ENCODE assay signal across 8 cellular contexts in the genomic region with DNA sequence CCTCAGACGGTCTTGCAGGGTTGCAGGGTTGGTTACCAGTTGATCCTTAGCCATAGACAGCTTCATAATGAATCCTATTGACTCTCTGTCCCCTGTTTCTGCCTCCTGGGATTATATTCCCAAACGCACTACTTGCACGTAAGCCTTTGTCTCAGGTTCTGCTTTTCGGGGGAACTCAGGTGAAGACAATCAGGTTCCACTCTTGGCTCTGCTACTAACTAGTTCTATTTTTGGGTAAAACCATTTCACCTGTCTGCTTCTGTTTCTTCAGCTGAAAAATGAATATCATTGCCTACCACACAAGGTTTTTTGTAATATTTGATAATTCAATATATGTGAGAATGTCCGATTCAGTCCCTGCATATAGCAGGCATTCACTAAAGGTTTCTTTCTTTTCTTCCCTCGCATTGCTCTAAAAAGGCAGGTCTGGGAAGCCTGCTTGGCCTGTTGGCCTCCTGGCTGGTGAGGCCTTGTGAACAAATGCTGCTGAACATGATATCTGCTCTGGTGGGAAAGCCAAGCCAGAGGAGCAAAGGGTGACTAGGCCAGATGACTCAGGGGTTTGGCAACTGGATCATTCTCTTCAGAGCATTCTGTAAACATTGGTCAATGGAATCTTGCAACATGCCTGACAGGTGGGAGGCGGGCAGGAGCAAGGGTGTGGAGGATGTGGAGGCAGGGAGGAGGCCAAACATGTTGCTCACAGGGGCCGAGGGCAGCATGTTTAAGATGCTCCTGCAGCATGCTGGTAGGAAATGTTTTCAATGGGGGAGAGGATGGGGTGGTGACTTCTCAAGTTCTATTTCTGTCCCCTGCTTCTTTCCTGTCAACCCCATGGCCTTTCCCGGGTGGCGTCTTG. TPM values are rescaled to one million over a fixed set of nuclear protein-coding genes. Genes with fewer than 3 reads are reported as not detected.
DNase-seq lines count a peak whose midpoint lies in the region; ATAC-seq and TF ChIP-seq lines count a peak whose summit lies in the region.

No MANE protein-coding gene starts in this region.

- no peaks in the 10 kb centered on the region for H3K36me3 Mint-ChIP-seq in activated CD4-positive, alpha-beta T cell treated with anti-CD3 and anti-CD28 coated beads, Interleukin-2, amount 10 ng/mL, durations not matched to agents 24 days and 14 days (ENCODE audit: low read depth)
- H3K36me3 Mint-ChIP-seq in CD8-positive, alpha-beta T cell, result no peaks in the 10 kb centered on the region
- no peaks in the 10 kb centered on the region for H3K36me3 Mint-ChIP-seq in naive thymus-derived CD8-positive, alpha-beta T cell

- peaks cover 10 to 30% (median 20%) of the 10 kb centered on the region in 4 donors for H3K4me1 ChIP-seq in liver (ENCODE audit: control insufficient read depth in 4 of 4, insufficient read depth in 4 of 4, low read length in 3 of 4)
- no peaks in the 10 kb centered on the region for H3K4me1 ChIP-seq in CD8-positive, alpha-beta T cell (ENCODE audit: insufficient read depth, low read length)

- no peak overlapping the region for H3K9ac ChIP-seq in liver (ENCODE audit: low read depth in 1 of 2, low read length in 2 of 2)

- no peak for DNase-seq in activated CD4-positive, alpha-beta T cell treated with anti-CD3 and anti-CD28 coated beads, Interleukin-2, amount 10 ng/mL, durations not matched to agents 24 days and 14 days
- no peak for DNase-seq in activated CD4-positive, alpha-beta T cell treated with anti-CD3 and anti-CD28 coated beads for 1 hour
- DNase-seq in astrocyte of the cerebellum (ENCODE audit: low read depth) (peak; percentile 93), NCI-H2171 treated with DMSO at 0.1 percent for 48 hours (lab: John Stamatoyannopoulos, UW) (no peak)
- no peak for DNase-seq in CD8-positive, alpha-beta T cell
- DNase-seq in naive thymus-derived CD8-positive, alpha-beta T cell, result no peak
- no peak for DNase-seq in stimulated activated CD4-positive, alpha-beta T cell treated with anti-CD3 and anti-CD28 coated beads, Interleukin-12 subunit alpha, Interleukin-12 subunit beta, amount 100 ng/mL, for 4 hours

- in situ Hi-C loops in astrocyte of the cerebellum (cut with HindIII; ENCODE audit: low sequenced_read_pairs), result no loop called here

- peaks cover 24% of the 10 kb centered on the region for H3K4me1 Mint-ChIP-seq in activated CD4-positive, alpha-beta T cell treated with anti-CD3 and anti-CD28 coated beads, Interleukin-2, amount 10 ng/mL, durations not matched to agents 24 days and 14 days
- H3K4me1 Mint-ChIP-seq in CD8-positive, alpha-beta T cell (ENCODE audit: low read depth), result peaks cover 5% of the 10 kb centered on the region
- peaks cover 7 to 32% (median 12%) of the 10 kb centered on the region in 4 donors for H3K4me1 Mint-ChIP-seq in naive thymus-derived CD8-positive, alpha-beta T cell

- H3K9me3 ChIP-seq in liver (ENCODE audit: control insufficient read depth in 4 of 4, low read length in 3 of 4), result no peaks in the 10 kb centered on the region
- no peaks in the 10 kb centered on the region for H3K9me3 ChIP-seq in CD8-positive, alpha-beta T cell (ENCODE audit: low read length)

- TF ChIP-seq RAD21 in liver (IDR thresholded peaks at IDR 0.05), result peak; percentile 59 to 71

- no peak overlapping the region for H3K4me3 Mint-ChIP-seq in activated CD4-positive, alpha-beta T cell treated with anti-CD3 and anti-CD28 coated beads, Interleukin-2, amount 10 ng/mL, durations not matched to agents 24 days and 14 days
- H3K4me3 Mint-ChIP-seq in CD8-positive, alpha-beta T cell, result no peak overlapping the region
- no peak overlapping the region for H3K4me3 Mint-ChIP-seq in naive thymus-derived CD8-positive, alpha-beta T cell

- H3K27me3 Mint-ChIP-seq in activated CD4-positive, alpha-beta T cell treated with anti-CD3 and anti-CD28 coated beads, Interleukin-2, amount 10 ng/mL, durations not matched to agents 24 days and 14 days, result peaks cover 36% of the 10 kb centered on the region
- H3K27me3 Mint-ChIP-seq in CD8-positive, alpha-beta T cell (ENCODE audit: low read depth), result peaks cover 3% of the 10 kb centered on the region
- H3K27me3 Mint-ChIP-seq in naive thymus-derived CD8-positive, alpha-beta T cell, result peaks cover 0 to 3% (median 0%) of the 10 kb centered on the region in 5 donors

- H3K9me3 Mint-ChIP-seq in activated CD4-positive, alpha-beta T cell treated with anti-CD3 and anti-CD28 coated beads, Interleukin-2, amount 10 ng/mL, durations not matched to agents 24 days and 14 days, result no peaks in the 10 kb centered on the region
- no peaks in the 10 kb centered on the region for H3K9me3 Mint-ChIP-seq in CD8-positive, alpha-beta T cell
- H3K9me3 Mint-ChIP-seq in naive thymus-derived CD8-positive, alpha-beta T cell, result no peaks in the 10 kb centered on the region

- CTCF ChIA-PET in CD8-positive, alpha-beta T cell (lab: Charles Lee), result interaction anchor here (1.2 to 10.0 kb wide), 4 partner anchors 10 to 30 kb away, joined by 4 to 78 read pairs (median 6); no protein-coding TSS in a partner anchor

- intact Hi-C loops in activated CD4-positive, alpha-beta T cell treated with anti-CD3 and anti-CD28 coated beads, Interleukin-2, amount 10 ng/mL, durations not matched to agents 24 days and 14 days (cut with micrococcal nuclease), result no loop called here
- intact Hi-C loops in CD8-positive, alpha-beta T cell (cut with DNase I, micrococcal nuclease), result no loop called here

- POLR2A ChIA-PET in CD8-positive, alpha-beta T cell (lab: Charles Lee), result no interaction called here
- POLR2A ChIA-PET in naive thymus-derived CD8-positive, alpha-beta T cell (lab: Charles Lee), result interaction anchor here (1.4 to 1.9 kb wide), 2 partner anchors 16 to 23 kb away, joined by 5 read pairs; a partner anchor contains a TSS

- no peak for TF ChIP-seq CTCF in astrocyte of the cerebellum (IDR thresholded peaks at IDR 0.05; ENCODE audit: low read depth, low read length, missing control alignments)
- TF ChIP-seq CTCF in liver (IDR thresholded peaks at IDR 0.05; ENCODE audit: low read depth, low read length, missing input control), result no peak
- TF ChIP-seq CTCF in CD8-positive, alpha-beta T cell (IDR thresholded peaks at IDR 0.05), result no peak

- H3K27ac ChIP-seq in liver (ENCODE audit: low read depth in 1 of 2, low read length in 2 of 2), result peak overlapping the region; percentile 65 to 69
- no peak overlapping the region for H3K27ac ChIP-seq in CD8-positive, alpha-beta T cell (ENCODE audit: low read depth, low read length)

- ATAC-seq in CD8-positive, alpha-beta T cell, result no peak
- no peak for ATAC-seq in naive thymus-derived CD8-positive, alpha-beta T cell

- no peaks in the 10 kb centered on the region for H3K36me3 ChIP-seq in liver (ENCODE audit: control insufficient read depth in 4 of 4, insufficient read depth in 3 of 4, low read depth in 1 of 4, low read length in 3 of 4)
- no peaks in the 10 kb centered on the region for H3K36me3 ChIP-seq in CD8-positive, alpha-beta T cell (ENCODE audit: insufficient read depth, low read length)

- WGBS in liver, result 66% methylated on average over 10 of the region's 10 CpGs

- no peaks in the 10 kb centered on the region for H3K27me3 ChIP-seq in liver (ENCODE audit: control insufficient read depth in 4 of 4, insufficient read depth in 4 of 4, low read length in 3 of 4)
- no peaks in the 10 kb centered on the region for H3K27me3 ChIP-seq in CD8-positive, alpha-beta T cell (ENCODE audit: insufficient read depth, low read length)

- peak overlapping the region; percentile 14 for H3K27ac Mint-ChIP-seq in activated CD4-positive, alpha-beta T cell treated with anti-CD3 and anti-CD28 coated beads, Interleukin-2, amount 10 ng/mL, durations not matched to agents 24 days and 14 days
- H3K27ac Mint-ChIP-seq in CD8-positive, alpha-beta T cell, result no peak overlapping the region
- H3K27ac Mint-ChIP-seq in naive thymus-derived CD8-positive, alpha-beta T cell, result peak overlapping the region in 1 of 10 donors; percentile 31

- H3K4me3 ChIP-seq in astrocyte of the cerebellum (ENCODE audit: low read depth, low read length) (no peak overlapping the region), liver (ENCODE audit: low read depth in 1 of 3, low read length in 3 of 3) (no peak overlapping the region)
- H3K4me3 ChIP-seq in CD8-positive, alpha-beta T cell (ENCODE audit: low read depth, low read length), result no peak overlapping the region

TF ChIP-seq in liver, 16 proteins besides CTCF, POLR2A, EP300 and RAD21 (continues in another document):
- TF ChIP-seq HNF4G (IDR thresholded peaks at IDR 0.05), result peak; percentile 70
- TF ChIP-seq NR2F2 (IDR thresholded peaks at IDR 0.05), result peak; percentile 84
- TF ChIP-seq, protein P1, sequence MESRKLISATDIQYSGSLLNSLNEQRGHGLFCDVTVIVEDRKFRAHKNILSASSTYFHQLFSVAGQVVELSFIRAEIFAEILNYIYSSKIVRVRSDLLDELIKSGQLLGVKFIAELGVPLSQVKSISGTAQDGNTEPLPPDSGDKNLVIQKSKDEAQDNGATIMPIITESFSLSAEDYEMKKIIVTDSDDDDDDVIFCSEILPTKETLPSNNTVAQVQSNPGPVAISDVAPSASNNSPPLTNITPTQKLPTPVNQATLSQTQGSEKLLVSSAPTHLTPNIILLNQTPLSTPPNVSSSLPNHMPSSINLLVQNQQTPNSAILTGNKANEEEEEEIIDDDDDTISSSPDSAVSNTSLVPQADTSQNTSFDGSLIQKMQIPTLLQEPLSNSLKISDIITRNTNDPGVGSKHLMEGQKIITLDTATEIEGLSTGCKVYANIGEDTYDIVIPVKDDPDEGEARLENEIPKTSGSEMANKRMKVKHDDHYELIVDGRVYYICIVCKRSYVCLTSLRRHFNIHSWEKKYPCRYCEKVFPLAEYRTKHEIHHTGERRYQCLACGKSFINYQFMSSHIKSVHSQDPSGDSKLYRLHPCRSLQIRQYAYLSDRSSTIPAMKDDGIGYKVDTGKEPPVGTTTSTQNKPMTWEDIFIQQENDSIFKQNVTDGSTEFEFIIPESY (IDR thresholded peaks at IDR 0.05), result peak; percentile 95

RNA-seq across cellular contexts. Expression of a gene that starts 23.8 kb away (rescaled TPM):
- 48.3 and 48.6 TPM in 2 replicates for total RNA-seq in activated CD4-positive, alpha-beta T cell treated with anti-CD3 and anti-CD28 coated beads, Interleukin-2, amount 10 ng/mL, durations not matched to agents 24 days and 14 days
- 1 to 10 TPM; 2.9 to 8.4 TPM for total RNA-seq in liver
- 1 to 10 TPM in 1 of 2 donors, under 1 TPM in 1; 0.56 to 1.9 TPM for polyA plus RNA-seq in liver
- 10 to 100 TPM; 74.7 to 76.6 TPM for total RNA-seq in CD8-positive, alpha-beta T cell
- 10 to 100 TPM; 18.7 to 19.6 TPM for total RNA-seq in naive thymus-derived CD8-positive, alpha-beta T cell
- polyA plus RNA-seq in naive thymus-derived CD8-positive, alpha-beta T cell, result 1 to 10 TPM; 2.5 to 9.4 (median 8.3) TPM
